ENCODE assay signal across 8 cellular contexts in the genomic region with DNA sequence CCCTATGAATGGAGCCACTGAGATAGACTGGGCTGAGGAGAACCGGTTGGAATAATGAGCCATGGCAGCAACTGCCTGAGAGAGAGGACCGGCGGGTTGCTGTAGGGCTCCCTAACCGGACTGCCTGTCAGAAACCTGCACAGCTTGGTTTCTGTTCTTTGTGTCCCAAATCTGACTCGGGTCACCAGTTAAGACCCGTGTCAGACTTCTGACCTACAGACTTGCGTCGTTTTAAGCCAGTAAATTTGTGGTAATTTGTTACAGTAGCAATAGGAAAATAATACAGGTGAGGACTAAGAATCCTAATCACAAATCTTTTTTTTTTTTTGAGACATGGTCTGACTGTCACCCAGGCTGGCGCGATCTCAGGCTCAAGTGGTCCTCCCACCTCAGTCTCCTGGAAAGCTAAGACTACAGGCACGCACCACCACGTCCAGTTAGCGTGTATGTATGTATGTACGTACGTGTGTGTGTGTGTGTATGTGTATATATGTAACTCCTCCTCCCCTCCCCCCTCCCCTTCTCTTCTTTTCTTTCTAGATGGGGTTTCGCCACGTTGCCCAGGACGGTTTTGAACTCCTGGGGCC. TPM values are rescaled to one million over a fixed set of nuclear protein-coding genes. Genes with fewer than 3 reads are reported as not detected.
A peak's percentile ranks its signal among the peaks of the same experiment; 100 is the strongest.
DNase-seq lines count a peak whose midpoint lies in the region; ATAC-seq and TF ChIP-seq lines count a peak whose summit lies in the region.

No MANE protein-coding gene starts in this region.

- peak overlapping the region; percentile 77 for H3K4me3 ChIP-seq in SU-DHL-6 (ENCODE audit: insufficient read depth, low read length, poor library complexity, severe bottlenecking)
- peak overlapping the region; percentile 96 for H3K4me3 ChIP-seq in fibroblast of villous mesenchyme (ENCODE audit: low read depth, low read length)
- H3K4me3 ChIP-seq in skin epidermis, result peak overlapping the region; percentile 60 to 92 (median 83)

- peak overlapping the region; percentile 34 for H2AFZ ChIP-seq in SU-DHL-6 (ENCODE audit: low read depth, low read length, severe bottlenecking)

- no peaks in the 10 kb centered on the region for H4K20me1 ChIP-seq in SU-DHL-6 (ENCODE audit: low read depth, low read length)

- peaks cover 40% of the 10 kb centered on the region for H3K79me2 ChIP-seq in SU-DHL-6 (ENCODE audit: insufficient read depth, low read length)

- H3K27ac ChIP-seq in SU-DHL-6 (ENCODE audit: low read depth, low read length), result no peak overlapping the region
- peak overlapping the region; percentile 2 to 97 (median 88) for H3K27ac ChIP-seq in skin epidermis

- peaks cover 8% of the 10 kb centered on the region; the same call in 1 of the 2 replicates for H3F3A ChIP-seq in SU-DHL-6 (ENCODE audit: insufficient read depth)

- no peaks in the 10 kb centered on the region for H3K9me3 ChIP-seq in SU-DHL-6 (ENCODE audit: insufficient read depth, low read length)

- no peak for TF ChIP-seq CTCF in SU-DHL-6 (IDR thresholded peaks at IDR 0.05; ENCODE audit: insufficient read depth, low read length, poor library complexity, severe bottlenecking)
- no peak for TF ChIP-seq CTCF in fibroblast of villous mesenchyme (IDR thresholded peaks at IDR 0.05; ENCODE audit: insufficient read depth, low read depth, low read length)

- H3K9ac ChIP-seq in SU-DHL-6 (ENCODE audit: low read length), result peak overlapping the region; percentile 76

- DNase-seq in NCI-H1105 (lab: John Stamatoyannopoulos, UW) (peak; percentile 40), NCI-H1105 treated with DMSO at 0.1 percent for 48 hours (lab: John Stamatoyannopoulos, UW) (no peak), fibroblast of villous mesenchyme (ENCODE audit: low read depth) (no peak), occipital lobe (lab: John Stamatoyannopoulos, UW) (no peak)
- DNase-seq in stimulated activated CD4-positive, alpha-beta T cell treated with anti-CD3 and anti-CD28 coated beads, Interleukin-4, amount 100 ng/mL, for 1 hour, result no peak

- peak overlapping the region; percentile 73 for H3K4me2 ChIP-seq in SU-DHL-6 (ENCODE audit: low read depth, low read length, poor library complexity, severe bottlenecking)

- H3K27me3 ChIP-seq in SU-DHL-6 (ENCODE audit: low read length), result no peaks in the 10 kb centered on the region

- peaks cover 21% of the 10 kb centered on the region for H3K36me3 ChIP-seq in SU-DHL-6 (ENCODE audit: low read length)

- H3K9me2 ChIP-seq in SU-DHL-6 (replicated peaks; ENCODE audit: insufficient read depth, low read length), result no peaks in the 10 kb centered on the region

- no peak for ATAC-seq in GM18519 (IDR thresholded peaks at IDR 0.05; ENCODE audit: low FRiP score, unreplicated experiment)

RNA-seq across cellular contexts. Expression of gene DDX56, which starts 0.7 kb away (rescaled TPM):
- 44.8 and 57.0 TPM in 2 replicates for total RNA-seq in fibroblast of villous mesenchyme
- total RNA-seq in occipital lobe, result 46.8 TPM

RNA-seq across cellular contexts. Expression of gene TMED4, which starts 7.7 kb away (rescaled TPM):
- total RNA-seq in fibroblast of villous mesenchyme (54.4 and 84.2 TPM in 2 replicates), occipital lobe (74.2 TPM)

RNA-seq across cellular contexts. Expression of gene OGDH, which starts 32.0 kb away (rescaled TPM):
- 75.7 and 99.7 TPM in 2 replicates for total RNA-seq in fibroblast of villous mesenchyme
- total RNA-seq in occipital lobe, result 40.9 TPM

RNA-seq across cellular contexts. Expression of gene NPC1L1, which starts 33.2 kb away (rescaled TPM):
- total RNA-seq in fibroblast of villous mesenchyme (not detected in 2 replicates), occipital lobe (0.16 TPM)
